ENCODE assay signal across 15 cellular contexts in the genomic region with DNA sequence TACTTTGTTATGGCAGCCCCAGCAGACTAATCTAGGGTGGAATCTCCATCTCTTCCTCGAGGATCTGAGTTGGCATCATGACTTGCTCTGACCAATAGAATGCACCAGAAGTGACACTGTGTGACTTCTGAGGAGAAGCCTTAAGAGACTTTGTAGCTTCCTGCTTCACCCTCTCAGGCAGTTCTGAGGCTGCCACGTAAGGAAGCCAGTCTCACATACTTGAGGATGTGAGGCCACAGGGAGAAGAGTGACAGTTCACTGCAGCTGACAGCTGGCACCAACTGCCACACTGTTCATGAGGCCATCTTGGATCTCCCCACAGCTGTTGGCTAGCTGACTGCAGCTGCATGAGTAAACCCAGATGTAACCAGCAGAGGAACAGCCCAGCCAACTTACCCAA. TPM values are rescaled to one million over a fixed set of nuclear protein-coding genes. Genes with fewer than 3 reads are reported as not detected.
A peak's percentile ranks its signal among the peaks of the same experiment; 100 is the strongest.
DNase-seq lines count a peak whose midpoint lies in the region; ATAC-seq, FAIRE-seq and TF ChIP-seq lines count a peak whose summit lies in the region.
"Had no signal": no experiment of that assay in that cellular context is flagged by ENCODE, and none has a peak within 500 bp of the region (broad histone marks: within the 10 kb centered on the region; RNA-seq: fewer than 3 reads in every experiment).

No MANE protein-coding gene starts in this region.

- H3K4me3 Mint-ChIP-seq in CD4-positive, CD25-positive, alpha-beta regulatory T cell, result no peak overlapping the region

- H2AFZ ChIP-seq in OCI-LY1 (ENCODE audit: low read length), result no peak overlapping the region

- H3K27ac Mint-ChIP-seq in CD4-positive, CD25-positive, alpha-beta regulatory T cell, result peak overlapping the region in 2 of 3 donors; percentile 38 to 78

- peaks cover 3% of the 10 kb centered on the region for H3K4me1 ChIP-seq in CD4-positive, CD25-positive, alpha-beta regulatory T cell (ENCODE audit: control insufficient read depth, insufficient read depth, low read length, poor library complexity, severe bottlenecking)
- H3K4me1 ChIP-seq in OCI-LY1 (ENCODE audit: insufficient read depth, low read length, severe bottlenecking) (no peaks in the 10 kb centered on the region), transverse colon (no peaks in the 10 kb centered on the region)
- H3K4me1 ChIP-seq in effector memory CD4-positive, alpha-beta T cell (ENCODE audit: control insufficient read depth, insufficient read depth, low read length, poor library complexity, severe bottlenecking), result no peaks in the 10 kb centered on the region

- ATAC-seq in CD4-positive, CD25-positive, alpha-beta regulatory T cell (ENCODE audit: low read depth in 2 of 2), result peak; percentile 68 to 80
- ATAC-seq in esophagus mucosa, result peak; percentile 70
- no peak for ATAC-seq in HG03135 (IDR thresholded peaks at IDR 0.05; ENCODE audit: unreplicated experiment)

- H3K9ac ChIP-seq in OCI-LY1 (ENCODE audit: low read length), result no peak overlapping the region

- H4K20me1 ChIP-seq in OCI-LY1 (ENCODE audit: insufficient read depth, low read length), result no peaks in the 10 kb centered on the region

- 52% methylated on average over 2 of the region's 2 CpGs; no CpG with 5 or more reads in 1 of the 2 donors for WGBS in transverse colon (ENCODE audit: low coverage in 1 of 2), 2 donors

- H3K4me2 ChIP-seq in OCI-LY1 (ENCODE audit: low read length), result no peak overlapping the region

- no peak overlapping the region for H3K4me3 ChIP-seq in CD4-positive, CD25-positive, alpha-beta regulatory T cell (ENCODE audit: low read depth, low read length)
- H3K4me3 ChIP-seq in OCI-LY1 (ENCODE audit: low read depth, low read length, poor library complexity, severe bottlenecking), result no peak overlapping the region
- H3K4me3 ChIP-seq in transverse colon, result no peak overlapping the region
- no peak overlapping the region for H3K4me3 ChIP-seq in effector memory CD4-positive, alpha-beta T cell (ENCODE audit: insufficient read depth, low read depth, low read length, poor library complexity, severe bottlenecking)

- no peaks in the 10 kb centered on the region for H3K36me3 Mint-ChIP-seq in CD4-positive, CD25-positive, alpha-beta regulatory T cell
- H3K36me3 Mint-ChIP-seq: CD8-positive, alpha-beta memory T cell had no signal

- no peak for TF ChIP-seq POLR2A in transverse colon (IDR thresholded peaks at IDR 0.05)

- TF ChIP-seq CTCF in OCI-LY1 (IDR thresholded peaks at IDR 0.05; ENCODE audit: low read length) (no peak), transverse colon (IDR thresholded peaks at IDR 0.05) (no peak)

- no peaks in the 10 kb centered on the region for H3K79me2 ChIP-seq in OCI-LY1 (ENCODE audit: insufficient read depth, low read length)

- no peaks in the 10 kb centered on the region for H3K27me3 Mint-ChIP-seq in CD4-positive, CD25-positive, alpha-beta regulatory T cell

- H3K27me3 ChIP-seq in CD4-positive, CD25-positive, alpha-beta regulatory T cell (ENCODE audit: control insufficient read depth, insufficient read depth, low read length), result no peaks in the 10 kb centered on the region
- H3K27me3 ChIP-seq in OCI-LY1 (ENCODE audit: insufficient read depth, low read length) (no peaks in the 10 kb centered on the region), transverse colon (no peaks in the 10 kb centered on the region)
- H3K27me3 ChIP-seq in effector memory CD4-positive, alpha-beta T cell (replicated peaks; ENCODE audit: control insufficient read depth, insufficient read depth, low read length, poor library complexity, severe bottlenecking), result no peaks in the 10 kb centered on the region

- peaks cover 0 to 8% (median 4%) of the 10 kb centered on the region in 4 donors for H3K4me1 Mint-ChIP-seq in CD4-positive, CD25-positive, alpha-beta regulatory T cell

- peak; percentile 73 for FAIRE-seq in GM18507 (lab: Jason Lieb, UNC)
- FAIRE-seq: endometrium, GM12892 had no signal

- intact Hi-C loops in transverse colon (cut with DNase I; ENCODE audit: low total_unique reads), result no loop called here

- no peaks in the 10 kb centered on the region for H3K9me2 ChIP-seq in OCI-LY1 (ENCODE audit: low read depth, low read length)

- H3F3A ChIP-seq in OCI-LY1 (ENCODE audit: insufficient read depth, low read length), result no peaks in the 10 kb centered on the region

- peak in 1 of 3 donors; percentile 76 for DNase-seq in CD4-positive, CD25-positive, alpha-beta regulatory T cell
- DNase-seq in GM18507 (ENCODE audit: extremely low spot score, insufficient read length, low read depth) (no peak), transverse colon (no peak), AG08396 (ENCODE audit: low spot score) (no peak)
- DNase-seq in effector memory CD4-positive, alpha-beta T cell, result no peak
- DNase-seq: CD8-positive, alpha-beta memory T cell; hippocampal formation; NCI-H1105 treated with DMSO at 0.1 percent for 48 hours; NCI-H82; stimulated activated naive CD4-positive, alpha-beta T cell had no signal

- H3K27ac ChIP-seq in CD4-positive, CD25-positive, alpha-beta regulatory T cell (ENCODE audit: insufficient read depth, low read length, poor library complexity, severe bottlenecking), result no peak overlapping the region
- peak overlapping the region; percentile 62 for H3K27ac ChIP-seq in OCI-LY1 (ENCODE audit: low read depth, low read length, poor library complexity, severe bottlenecking)
- no peak overlapping the region for H3K27ac ChIP-seq in transverse colon
- no peak overlapping the region for H3K27ac ChIP-seq in effector memory CD4-positive, alpha-beta T cell (ENCODE audit: insufficient read depth, low read length, poor library complexity, severe bottlenecking)

- H3K36me3 ChIP-seq in CD4-positive, CD25-positive, alpha-beta regulatory T cell (ENCODE audit: control insufficient read depth, insufficient read depth, low read length), result no peaks in the 10 kb centered on the region
- H3K36me3 ChIP-seq in OCI-LY1 (ENCODE audit: insufficient read depth, low read length) (no peaks in the 10 kb centered on the region), transverse colon (no peaks in the 10 kb centered on the region)
- no peaks in the 10 kb centered on the region for H3K36me3 ChIP-seq in effector memory CD4-positive, alpha-beta T cell (ENCODE audit: control insufficient read depth, insufficient read depth, low read length)

- H3K9me3 Mint-ChIP-seq in CD4-positive, CD25-positive, alpha-beta regulatory T cell, result no peaks in the 10 kb centered on the region

- in situ Hi-C loops in transverse colon (cut with MboI; ENCODE audit: low pct_ligation_motif_present in 1 of 4, low pct_unique_long_range_greater_than_20kb in 1 of 4, low sequenced_read_pairs in 3 of 4), result no loop called here

- no peaks in the 10 kb centered on the region for H3K9me3 ChIP-seq in CD4-positive, CD25-positive, alpha-beta regulatory T cell (ENCODE audit: control insufficient read depth in 2 of 2, low read length in 2 of 2)
- H3K9me3 ChIP-seq in OCI-LY1 (ENCODE audit: low read length) (no peaks in the 10 kb centered on the region), transverse colon (no peaks in the 10 kb centered on the region)
- no peaks in the 10 kb centered on the region for H3K9me3 ChIP-seq in effector memory CD4-positive, alpha-beta T cell (ENCODE audit: control insufficient read depth, low read length)

- no peak for TF ChIP-seq EP300 in transverse colon (IDR thresholded peaks at IDR 0.05; ENCODE audit: low read depth)

RNA-seq across cellular contexts. Expression of gene BCOR, which starts 29.3 kb away (rescaled TPM):
- total RNA-seq in CD4-positive, CD25-positive, alpha-beta regulatory T cell, result 38.0 TPM
- 1 to 10 TPM; 2.5 to 5.3 (median 3.2) TPM for polyA plus RNA-seq in CD4-positive, CD25-positive, alpha-beta regulatory T cell
- total RNA-seq in esophagus mucosa, result 16.2 TPM
- total RNA-seq in transverse colon, result 10 to 100 TPM; 17.9 to 27.8 (median 20.4) TPM
